ENCODE assay signal across 23 cellular contexts in genomic region chr1:232788235-232788872, GRCh38.
"Had no signal": no experiment of that assay in that cellular context is flagged by ENCODE, and none has a peak within 500 bp of the region (broad histone marks: within the 10 kb centered on the region; RNA-seq: fewer than 3 reads in every experiment).

No MANE protein-coding gene starts in this region.

- ATAC-seq: activated CD4-positive, CD25-positive, alpha-beta regulatory T cell treated with anti-CD3 and anti-CD28 coated beads, Interleukin-2, amount 50 U/mL, for 24 hours; activated CD8-positive, alpha-beta T cell treated with anti-CD3 and anti-CD28 coated beads for 36 hours; activated naive CD4-positive, alpha-beta T cell treated with anti-CD3 and anti-CD28 coated beads, Interleukin-2, amount 50 U/mL, for 72 hours; foreskin keratinocyte; natural killer cell had no signal

- FAIRE-seq: colon had no signal

- H3K4me1 ChIP-seq: breast epithelium, uterus had no signal

- DNase-seq: activated CD4-positive, alpha-beta T cell treated with anti-CD3 and anti-CD28 coated beads, Interleukin-2, amount 10 ng/mL, durations not matched to agents 24 days and 14 days; activated CD8-positive, alpha-beta T cell treated with anti-CD3 and anti-CD28 coated beads for 36 hours; activated T-cell treated with anti-CD3 and anti-CD28 coated beads, Interleukin-2, amount 50 U/mL, for 48 hours; dermis blood vessel endothelial cell; effector CD4-positive, alpha-beta T cell; foreskin keratinocyte; kidney glomerular epithelial cell; natural killer cell; occipital lobe; right cardiac atrium; stimulated activated CD4-positive, alpha-beta T cell treated with anti-CD3 and anti-CD28 coated beads, Interleukin-2, amount 100 ng/mL, for 48 hours; stimulated activated naive CD4-positive, alpha-beta T cell treated with Interleukin-2 at 50 U/mL for 16 hours; T1000; trophoblast cell; uterus; WERI-Rb-1 had no signal

- H3K4me3 ChIP-seq: breast epithelium, esophagus muscularis mucosa, neural progenitor cell, thoracic aorta, uterus had no signal

- H3K9me3 ChIP-seq: breast epithelium, esophagus muscularis mucosa, thoracic aorta, uterus had no signal

- H3K27me3 ChIP-seq: breast epithelium, esophagus muscularis mucosa, foreskin keratinocyte, neural progenitor cell, uterus had no signal

- H3K27ac ChIP-seq: breast epithelium, esophagus muscularis mucosa, foreskin keratinocyte, neural progenitor cell, thoracic aorta, uterus, WERI-Rb-1 had no signal

- H3K36me3 ChIP-seq: breast epithelium, esophagus muscularis mucosa, neural progenitor cell, thoracic aorta, uterus, WERI-Rb-1 had no signal
